In the genomic region with DNA sequence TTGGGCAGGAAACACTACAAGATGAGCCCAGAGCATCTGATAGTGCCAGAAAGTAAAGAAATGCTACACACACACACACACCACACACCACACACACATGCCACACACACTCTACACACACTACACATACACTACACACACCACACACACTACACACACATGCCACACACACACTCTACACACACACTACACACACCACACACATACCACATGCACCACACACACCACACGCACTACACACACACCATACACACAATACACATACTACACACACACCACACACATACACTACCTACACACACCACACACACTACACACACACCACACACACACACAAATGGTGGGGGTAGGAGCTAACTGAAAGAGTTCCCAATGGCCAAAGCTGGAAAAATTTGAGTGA, we compare ENCODE assay signal across 29 cellular contexts. TPM values are rescaled to one million over a fixed set of nuclear protein-coding genes. Genes with fewer than 3 reads are reported as not detected.
"Had no signal": no experiment of that assay in that cellular context is flagged by ENCODE, and none has a peak within 500 bp of the region (broad histone marks: within the 10 kb centered on the region; RNA-seq: fewer than 3 reads in every experiment).

No MANE protein-coding gene starts in this region.

- ATAC-seq: activated CD4-positive, alpha-beta T cell treated with anti-CD3 and anti-CD28 coated beads for 36 hours; activated naive CD4-positive, alpha-beta T cell treated with anti-CD3 and anti-CD28 coated beads, Interleukin-2, amount 50 U/mL, for 72 hours; activated T-cell treated with anti-CD3 and anti-CD28 coated beads, Interleukin-2, amount 50 U/mL, for 72 hours; effector memory CD8-positive, alpha-beta T cell; gastroesophageal sphincter; left cardiac atrium; left ventricle myocardium superior; natural killer cell had no signal

- H3K36me3 ChIP-seq: gastroesophageal sphincter, neural progenitor cell, spleen, tibial nerve had no signal

- DNase-seq: activated B cell treated with CpG ODN at 0.5 μM for 24 hours; activated CD4-positive, alpha-beta T cell treated with anti-CD3 and anti-CD28 coated beads for 36 hours; activated CD4-positive, alpha-beta T cell treated with anti-CD3 and anti-CD28 coated beads, Interleukin-2, amount 50 U/mL, for 4 hours; activated naive CD4-positive, alpha-beta T cell; activated T-cell treated with anti-CD3 and anti-CD28 coated beads for 4 hours; activated T-cell treated with anti-CD3 and anti-CD28 coated beads, Interleukin-2, amount 50 U/mL, for 72 hours; effector memory CD8-positive, alpha-beta T cell; hippocampal formation; left cardiac atrium; left ventricle myocardium superior; natural killer cell; posterior cingulate gyrus; right cardiac atrium; spleen; stimulated activated naive CD4-positive, alpha-beta T cell treated with Interleukin-2 at 50 U/mL for 16 hours; T-helper 1 cell had no signal

- FAIRE-seq: colon, keratinocyte had no signal

- H3K27ac ChIP-seq: gastroesophageal sphincter, neural progenitor cell, spleen, tibial nerve had no signal

- H2AFZ ChIP-seq: neural progenitor cell had no signal

- H3K4me2 ChIP-seq: neural progenitor cell had no signal

- H3K9ac ChIP-seq: neural progenitor cell had no signal

- H3K9me3 ChIP-seq: gastroesophageal sphincter, spleen, tibial nerve had no signal

- H3K4me3 ChIP-seq: gastroesophageal sphincter, neural progenitor cell, spleen, tibial nerve had no signal

RNA-seq across cellular contexts. Expression of a gene that starts 3.6 kb away (rescaled TPM):
- total RNA-seq: fibroblast of lung, fibroblast of villous mesenchyme, osteoblast had no signal
- polyA plus RNA-seq: fibroblast of lung had no signal

RNA-seq across cellular contexts. Expression of a gene that starts 14.9 kb away (rescaled TPM):
- total RNA-seq: activated B cell treated with CpG ODN at 0.5 μM for 24 hours; activated CD4-positive, alpha-beta T cell treated with anti-CD3 and anti-CD28 coated beads for 36 hours; lung microvascular endothelial cell; osteoblast had no signal
- polyA plus RNA-seq: fibroblast of lung, keratinocyte had no signal

RNA-seq across cellular contexts. Expression of a gene that starts 37.5 kb away (rescaled TPM):
- total RNA-seq: activated B cell treated with CpG ODN at 0.5 μM for 24 hours, dermis microvascular lymphatic vessel endothelial cell, fibroblast of villous mesenchyme, gastroesophageal sphincter, left cardiac atrium, left ventricle myocardium superior, lung microvascular endothelial cell, natural killer cell, osteoblast, right cardiac atrium, spleen, urinary bladder had no signal
- polyA plus RNA-seq: esophagus, keratinocyte, right cardiac atrium, spleen, urinary bladder had no signal
